16 cellular contexts compared by ENCODE assay signal in genomic region chr10:85124592-85124991, GRCh38.
DNase-seq lines count a peak whose midpoint lies in the region; ATAC-seq, FAIRE-seq and TF ChIP-seq lines count a peak whose summit lies in the region.
"Had no signal": no experiment of that assay in that cellular context is flagged by ENCODE, and none has a peak within 500 bp of the region (broad histone marks: within the 10 kb centered on the region; RNA-seq: fewer than 3 reads in every experiment).

No MANE protein-coding gene starts in this region.

- FAIRE-seq in pancreas (lab: Jason Lieb, UNC): no peak

- H3K27me3 ChIP-seq in pancreas: no peaks in the 10 kb centered on the region
- H3K27me3 ChIP-seq in psoas muscle (ENCODE audit: insufficient read depth in 3 of 3, low read length in 2 of 3): no peaks in the 10 kb centered on the region
- H3K27me3 ChIP-seq: tibial nerve had no signal

- in situ Hi-C loops in G401 (cut with HindIII; ENCODE audit: low sequenced_read_pairs): no loop called here

- peak; percentile 28 for DNase-seq in G401 (ENCODE audit: low spot score)
- peak; percentile 4 for DNase-seq in NCI-H2171 (lab: John Stamatoyannopoulos, UW)
- peak; percentile 20 for DNase-seq in epithelial cell of prostate (ENCODE audit: low read depth, low spot score)
- peak in 3 of 6 donors; percentile 6 to 24 (median 15) for DNase-seq in pancreas
- DNase-seq in psoas muscle: no peak
- DNase-seq: activated CD8-positive, alpha-beta memory T cell treated with anti-CD3 and anti-CD28 coated beads for 24 hours; activated effector memory CD4-positive, alpha-beta T cell treated with Interleukin-2 at 50 U/mL for 16 hours; immature natural killer cell; mucosa of descending colon; NCI-H510A treated with DMSO at 0.1 percent for 48 hours; WERI-Rb-1 had no signal

- intact Hi-C loops in pancreas (cut with DNase I): no loop called here
- intact Hi-C loops in psoas muscle (cut with DNase I): no loop called here

- H3K4me3 ChIP-seq in pancreas: no peak overlapping the region
- no peak overlapping the region for H3K4me3 ChIP-seq in psoas muscle
- H3K4me3 ChIP-seq: mucosa of descending colon, tibial nerve had no signal

- H3K27ac ChIP-seq in epithelial cell of prostate (no peak overlapping the region), pancreas (no peak overlapping the region), psoas muscle (no peak overlapping the region)
- H3K27ac ChIP-seq: parathyroid adenoma, tibial nerve, WERI-Rb-1 had no signal

- H3K4me1 ChIP-seq in pancreas: no peaks in the 10 kb centered on the region
- H3K4me1 ChIP-seq in psoas muscle: no peaks in the 10 kb centered on the region
- H3K4me1 ChIP-seq: parathyroid adenoma, tibial nerve had no signal

- no peaks in the 10 kb centered on the region for H3K9me3 ChIP-seq in pancreas
- no peaks in the 10 kb centered on the region for H3K9me3 ChIP-seq in psoas muscle
- H3K9me3 ChIP-seq: mucosa of descending colon had no signal

- ATAC-seq in pancreas (peak in 3 of 4 donors; percentile 49 to 89 (median 50)), GM18498 (IDR thresholded peaks at IDR 0.05; ENCODE audit: unreplicated experiment) (no peak), GM19455 (IDR thresholded peaks at IDR 0.05; ENCODE audit: unreplicated experiment) (no peak), psoas muscle (no peak), HG02938 (IDR thresholded peaks at IDR 0.05; ENCODE audit: unreplicated experiment) (no peak)
- ATAC-seq: mucosa of descending colon had no signal

- WGBS in pancreas, 2 donors: 19 to 34% methylated on average over 2 of the region's 2 CpGs
- WGBS in psoas muscle, 3 donors: 45 to 62% (median 49%) methylated on average over 2 of the region's 2 CpGs

- TF ChIP-seq CTCF in pancreas (IDR thresholded peaks at IDR 0.05) (no peak), psoas muscle (IDR thresholded peaks at IDR 0.05) (no peak)

- H3K36me3 ChIP-seq in pancreas (no peaks in the 10 kb centered on the region), psoas muscle (ENCODE audit: insufficient read depth in 1 of 2, low read depth in 1 of 2) (no peaks in the 10 kb centered on the region)
- H3K36me3 ChIP-seq: tibial nerve, WERI-Rb-1 had no signal

Comparison
In these comparisons a context has a peak if more than half of its experiments do, and no peak if none do; other contexts are left out.
1. DNase-seq: peak in G401 (single experiment), NCI-H2171 (single experiment) and epithelial cell of prostate (single experiment); none in psoas muscle (0 of 2).
2. ATAC-seq: peak in pancreas (3 of 4); none in GM18498 (single experiment), GM19455 (single experiment), psoas muscle (0 of 4) and HG02938 (single experiment).